In the genomic region with DNA sequence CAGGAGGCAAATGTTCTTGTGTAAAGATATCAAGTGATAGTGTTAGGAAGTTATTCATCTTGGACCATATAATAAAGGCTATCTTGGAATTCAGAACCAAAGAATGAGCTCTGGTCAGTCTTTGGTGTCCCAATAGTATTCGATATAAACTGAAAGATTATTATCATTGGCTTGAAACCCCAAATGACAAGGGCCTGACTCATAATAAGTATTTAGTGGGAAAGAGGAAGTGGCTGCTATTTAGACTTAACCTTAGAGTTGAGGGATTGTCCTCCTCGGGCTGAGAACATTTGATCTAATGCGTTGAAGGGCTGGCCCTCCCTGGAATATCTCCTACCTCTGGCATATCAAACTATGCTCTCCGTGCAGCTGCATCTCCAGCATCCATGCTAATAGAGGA, we compare ENCODE assay signal across 14 cellular contexts.
A peak's percentile ranks its signal among the peaks of the same experiment; 100 is the strongest.
DNase-seq lines count a peak whose midpoint lies in the region; ATAC-seq lines count a peak whose summit lies in the region.
"Had no signal": no experiment of that assay in that cellular context is flagged by ENCODE, and none has a peak within 500 bp of the region (broad histone marks: within the 10 kb centered on the region; RNA-seq: fewer than 3 reads in every experiment).

No MANE protein-coding gene starts in this region.

- ATAC-seq in GM18519 (IDR thresholded peaks at IDR 0.05; ENCODE audit: low FRiP score, unreplicated experiment) (no peak), GM19035 (IDR thresholded peaks at IDR 0.05; ENCODE audit: unreplicated experiment) (no peak)
- ATAC-seq: naive thymus-derived CD4-positive, alpha-beta T cell had no signal

- H3K27ac ChIP-seq in angular gyrus (ENCODE audit: low read depth, low read length), result peak overlapping the region; percentile 12
- H3K27ac ChIP-seq: esophagus muscularis mucosa, SK-N-MC, upper lobe of left lung had no signal

- DNase-seq in A172 (ENCODE audit: low spot score) (peak; percentile 8), HT1080 (ENCODE audit: low read depth) (peak; percentile 83), glomerular endothelial cell (ENCODE audit: extremely low read depth, low read depth, low spot score) (peak; percentile 10), cortex of kidney (lab: John Stamatoyannopoulos, UW) (no peak), activated gamma-delta T cell treated with Interleukin-2 at 50 U/mL for 16 hours (no peak)
- DNase-seq: activated CD4-positive, alpha-beta T cell treated with anti-CD3 and anti-CD28 coated beads for 4 hours; kidney; naive thymus-derived CD4-positive, alpha-beta T cell; upper lobe of left lung had no signal

Comparison
In these comparisons a context has a peak if more than half of its experiments do, and no peak if none do; other contexts are left out.
1. DNase-seq: peak in A172 (single experiment), HT1080 (single experiment) and glomerular endothelial cell (single experiment); none in cortex of kidney (single experiment) and activated gamma-delta T cell treated with Interleukin-2 at 50 U/mL for 16 hours (single experiment).